ENCODE assay signal across 18 cellular contexts in the genomic region with DNA sequence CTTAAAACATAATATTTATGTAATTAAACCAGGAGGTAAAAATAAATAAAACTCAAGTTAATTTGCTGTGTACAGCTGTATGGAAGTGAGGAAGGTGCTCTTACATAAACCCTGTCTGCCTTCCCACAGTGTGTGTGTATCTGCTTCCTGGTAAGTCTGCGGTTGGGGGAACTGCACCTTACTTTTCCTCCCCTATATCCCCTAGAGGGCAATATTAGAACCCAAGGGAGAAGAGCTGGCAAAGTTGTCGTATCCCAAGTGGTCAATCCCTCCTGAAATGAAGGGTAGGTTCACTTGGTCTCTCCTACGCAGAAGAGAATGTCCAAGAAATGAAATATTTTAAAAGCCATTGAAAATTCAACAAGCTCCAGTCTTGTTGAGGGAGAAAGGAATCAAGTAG. TPM values are rescaled to one million over a fixed set of nuclear protein-coding genes. Genes with fewer than 3 reads are reported as not detected.
DNase-seq lines count a peak whose midpoint lies in the region; ATAC-seq and TF ChIP-seq lines count a peak whose summit lies in the region.
"Had no signal": no experiment of that assay in that cellular context is flagged by ENCODE, and none has a peak within 500 bp of the region (broad histone marks: within the 10 kb centered on the region; RNA-seq: fewer than 3 reads in every experiment).

No MANE protein-coding gene starts in this region.

- H2BK120ac ChIP-seq in H9 (ENCODE audit: low read depth, low read length, poor library complexity, severe bottlenecking) (no peak overlapping the region), trophoblast cell (ENCODE audit: insufficient read depth, low read length, poor library complexity) (peak overlapping the region; percentile 64)

- POLR2A ChIA-PET in WTC11 (lab: Charles Lee): no interaction called here

- no peak overlapping the region for H4K5ac ChIP-seq in H9 (ENCODE audit: insufficient read length, low read depth, low read length)

- TF ChIP-seq CTCF in H9 (conservative IDR thresholded peaks at IDR 0.05): peak; percentile 19; the same call in 2 of the 3 replicates
- no peak for TF ChIP-seq CTCF in WTC11 (IDR thresholded peaks at IDR 0.05)
- no peak for TF ChIP-seq CTCF in upper lobe of left lung (IDR thresholded peaks at IDR 0.05)

- H4K8ac ChIP-seq in H9 (replicated peaks; ENCODE audit: insufficient read length, low read depth, low read length): no peak overlapping the region
- no peak overlapping the region for H4K8ac ChIP-seq in trophoblast cell (ENCODE audit: low read depth, low read length)

- no CpG with 5 or more reads among the region's 3 CpGs for WGBS in H9 (ENCODE audit: extremely low coverage, insufficient read length, low lambda C conversion rate)
- no CpG with 5 or more reads among the region's 3 CpGs for WGBS in trophoblast cell (ENCODE audit: extremely low coverage, insufficient coverage, insufficient read length)
- 79 to 85% methylated on average over 3 of the region's 3 CpGs for whole genome bisulfite sequencing in upper lobe of left lung, 2 donors

- H3K36me3 ChIP-seq in trophoblast cell (ENCODE audit: control insufficient read depth in 1 of 2, insufficient read depth in 2 of 2, low read length in 2 of 2) (no peaks in the 10 kb centered on the region), upper lobe of left lung (peaks cover 0 to 4% (median 0%) of the 10 kb centered on the region in 4 donors)
- H3K36me3 ChIP-seq: BE2C had no signal

- H3K4me3 Mint-ChIP-seq in H9 (no peak overlapping the region), WTC11 (no peak overlapping the region)
- H3K4me3 Mint-ChIP-seq: CD8-positive, alpha-beta memory T cell had no signal

- CTCF ChIA-PET in WTC11 (lab: Charles Lee): no interaction called here

- H3K27ac Mint-ChIP-seq in H9 (no peak overlapping the region; a peak in 1 of 7 replicates), WTC11 (no peak overlapping the region)

- H2AFZ ChIP-seq in H9 (ENCODE audit: low read length) (no peak overlapping the region), trophoblast cell (ENCODE audit: insufficient read depth, low read length, poor library complexity) (no peak overlapping the region)

- no peak overlapping the region for H2BK15ac ChIP-seq in H9 (ENCODE audit: low read depth, low read length)

- no peaks in the 10 kb centered on the region for H3K23me2 ChIP-seq in H9 (ENCODE audit: insufficient read length, low read depth, low read length, poor library complexity, severe bottlenecking)

- H2BK20ac ChIP-seq in H9 (ENCODE audit: low read depth, low read length, poor library complexity, severe bottlenecking): no peak overlapping the region

- H3K4me1 Mint-ChIP-seq in H9 (peaks cover 0 to 4% of the 10 kb centered on the region in 2 experiments; a peak in 2 of 4 replicates), WTC11 (no peaks in the 10 kb centered on the region)

- H3K18ac ChIP-seq in H9 (ENCODE audit: insufficient read length, low read depth, low read length) (no peak overlapping the region), trophoblast cell (ENCODE audit: low read length) (no peak overlapping the region)

- H3K23ac ChIP-seq in H9 (ENCODE audit: insufficient read length, low read depth, low read length) (no peak overlapping the region), trophoblast cell (ENCODE audit: low read length) (no peak overlapping the region)

- no peak overlapping the region for H4K91ac ChIP-seq in H9 (ENCODE audit: insufficient read length, low read depth, low read length)
- H4K91ac ChIP-seq in trophoblast cell (ENCODE audit: low read depth, low read length): peak overlapping the region; percentile 63

- no peak overlapping the region for H2BK5ac ChIP-seq in H9 (ENCODE audit: insufficient read length, low read length)
- H2BK5ac ChIP-seq in trophoblast cell (ENCODE audit: low read depth, low read length, poor library complexity): peak overlapping the region; percentile 68

- H3K79me2 ChIP-seq in H9 (ENCODE audit: insufficient read depth, low read length): no peaks in the 10 kb centered on the region
- no peaks in the 10 kb centered on the region for H3K79me2 ChIP-seq in trophoblast cell (ENCODE audit: control insufficient read depth, insufficient read depth, low read length, poor library complexity)

- no peaks in the 10 kb centered on the region for H3K9me3 ChIP-seq in H9 (ENCODE audit: control insufficient read depth, low read depth, low read length)
- no peaks in the 10 kb centered on the region for H3K9me3 ChIP-seq in trophoblast cell (ENCODE audit: insufficient read depth, low read depth, low read length)
- H3K9me3 ChIP-seq in upper lobe of left lung: no peaks in the 10 kb centered on the region
- H3K9me3 ChIP-seq: BE2C had no signal

- H2BK12ac ChIP-seq in H9 (ENCODE audit: insufficient read length, low read depth, low read length) (no peak overlapping the region), trophoblast cell (ENCODE audit: low read length) (peak overlapping the region; percentile 24)

- no peak overlapping the region for H2AK5ac ChIP-seq in H9 (ENCODE audit: insufficient read length, low read length)
- no peak overlapping the region for H2AK5ac ChIP-seq in trophoblast cell (ENCODE audit: low read length)

- H3K27me3 ChIP-seq in H9 (ENCODE audit: insufficient read depth, low read length): no peaks in the 10 kb centered on the region; the same call in 1 of the 2 replicates
- no peaks in the 10 kb centered on the region for H3K27me3 ChIP-seq in trophoblast cell (ENCODE audit: insufficient read depth, low read length)
- no peaks in the 10 kb centered on the region for H3K27me3 ChIP-seq in upper lobe of left lung
- H3K27me3 ChIP-seq: BE2C had no signal

- TF ChIP-seq POLR2A in upper lobe of left lung (IDR thresholded peaks at IDR 0.05): no peak

- no peak overlapping the region for H3K56ac ChIP-seq in H9 (ENCODE audit: insufficient read length, low read depth, low read length)

- H4K12ac ChIP-seq in trophoblast cell (ENCODE audit: low read depth, low read length): no peak overlapping the region

- peaks cover 4% of the 10 kb centered on the region for H3K27me3 Mint-ChIP-seq in H9 (ENCODE audit: low read depth)
- H3K27me3 Mint-ChIP-seq in WTC11 (ENCODE audit: low read depth): peaks cover 2% of the 10 kb centered on the region
- H3K27me3 Mint-ChIP-seq: CD8-positive, alpha-beta memory T cell had no signal

- H3K9ac ChIP-seq in H9 (ENCODE audit: extremely low read depth, insufficient read length, low read length) (no peak overlapping the region), trophoblast cell (ENCODE audit: low read length) (no peak overlapping the region)

- H3K9me3 Mint-ChIP-seq in H9 (no peaks in the 10 kb centered on the region), WTC11 (peaks cover 8% of the 10 kb centered on the region; the same call in 1 of the 2 replicates)
- H3K9me3 Mint-ChIP-seq: CD8-positive, alpha-beta memory T cell had no signal

- ATAC-seq in WTC11: peak; percentile 78
- no peak for ATAC-seq in HG03196 (IDR thresholded peaks at IDR 0.05; ENCODE audit: unreplicated experiment)
- ATAC-seq in upper lobe of left lung (ENCODE audit: low FRiP score in 2 of 2): no peak
- no peak for ATAC-seq in GM18520 (IDR thresholded peaks at IDR 0.05; ENCODE audit: unreplicated experiment)

- H3K27ac ChIP-seq in H9 (ENCODE audit: insufficient read length, low read depth, low read length): no peak overlapping the region
- H3K27ac ChIP-seq in trophoblast cell (ENCODE audit: low read depth, low read length): no peak overlapping the region
- H3K27ac ChIP-seq in upper lobe of left lung: no peak overlapping the region
- H3K27ac ChIP-seq: 22Rv1 had no signal

- H3K4me2 ChIP-seq in H9 (ENCODE audit: insufficient read depth, insufficient read length, low read length): no peak overlapping the region
- no peak overlapping the region for H3K4me2 ChIP-seq in trophoblast cell (ENCODE audit: low read length)

- DNase-seq in DMS53 (lab: John Stamatoyannopoulos, UW): peak; percentile 33
- no peak for DNase-seq in DMS53 treated with DMSO at 0.1 percent for 48 hours (lab: John Stamatoyannopoulos, UW; ENCODE audit: unreplicated experiment)
- DNase-seq in H9: no peak
- DNase-seq in WTC11 (ENCODE audit: low spot score): no peak
- DNase-seq in trophoblast cell: no peak
- no peak for DNase-seq in upper lobe of left lung
- DNase-seq: BE2C; CD8-positive, alpha-beta memory T cell; NCI-H1092 treated with DMSO at 0.1 percent for 48 hours; NCI-H1694; NCI-H2107; NCI-H226; NK-92 treated with Interleukin-12 subunit alpha and Interleukin-12 subunit beta, amount 100 ng/mL, for 24 hours; OCI-M1; SHP77 treated with DMSO at 0.1 percent for 48 hours had no signal

- TF ChIP-seq EP300 in upper lobe of left lung (IDR thresholded peaks at IDR 0.05): no peak

- no peak overlapping the region for H3K14ac ChIP-seq in H9 (ENCODE audit: insufficient read depth, low read length)
- H3K14ac ChIP-seq in trophoblast cell (ENCODE audit: low read length): no peak overlapping the region

- H3K79me1 ChIP-seq in H9 (ENCODE audit: insufficient read depth, low read depth, low read length, poor library complexity, severe bottlenecking) (no peaks in the 10 kb centered on the region), trophoblast cell (ENCODE audit: low read length) (peaks cover 9% of the 10 kb centered on the region)

- H3K36me3 Mint-ChIP-seq in H9 (ENCODE audit: insufficient read depth in 1 of 3, low read depth in 3 of 3): no peaks in the 10 kb centered on the region
- H3K36me3 Mint-ChIP-seq in WTC11: no peaks in the 10 kb centered on the region

- H3K4ac ChIP-seq in H9 (ENCODE audit: low read depth, low read length) (no peak overlapping the region), trophoblast cell (ENCODE audit: low read depth, low read length) (no peak overlapping the region)

- H3K4me3 ChIP-seq in trophoblast cell (ENCODE audit: low read depth, low read length) (no peak overlapping the region), upper lobe of left lung (no peak overlapping the region)

- no peak overlapping the region for H3T11ph ChIP-seq in H9 (ENCODE audit: low read length)

- H3K4me1 ChIP-seq in H9 (ENCODE audit: insufficient read depth, low read length): no peaks in the 10 kb centered on the region
- peaks cover 4 to 14% of the 10 kb centered on the region in 2 experiments for H3K4me1 ChIP-seq in trophoblast cell (ENCODE audit: control insufficient read depth in 1 of 2, insufficient read depth in 2 of 2, low read length in 2 of 2)
- peaks cover 0 to 15% (median 13%) of the 10 kb centered on the region in 4 donors for H3K4me1 ChIP-seq in upper lobe of left lung
- H3K4me1 ChIP-seq: BE2C had no signal

- no peaks in the 10 kb centered on the region for H4K20me1 ChIP-seq in H9 (ENCODE audit: control insufficient read depth, insufficient read depth, insufficient read length)

TF ChIP-seq in WTC11, 78 proteins besides CTCF, POLR2A, EP300 and RAD21 (continues in another document):
- no peak for TF ChIP-seq ZNF232 (CRISPR knock-in tag; IDR thresholded peaks at IDR 0.05)
- no peak for TF ChIP-seq ZNF396 (CRISPR knock-in tag; IDR thresholded peaks at IDR 0.05; ENCODE audit: borderline replicate concordance)
- TF ChIP-seq FOXP1 (CRISPR knock-in tag; IDR thresholded peaks at IDR 0.05; ENCODE audit: borderline replicate concordance): no peak
- TF ChIP-seq ZNF263 (CRISPR knock-in tag; IDR thresholded peaks at IDR 0.05; ENCODE audit: low read depth): no peak

RNA-seq across cellular contexts. Expression of a gene that starts 17.8 kb away (rescaled TPM):
- total RNA-seq in H9 (2021): 11.0 and 12.8 TPM in 2 replicates
- total RNA-seq in WTC11 (2021): 21.1 to 28.2 TPM (median 27.8 TPM) in 3 replicates
- polyA plus RNA-seq in trophoblast cell (2013): 35.4 and 36.0 TPM in 2 replicates
- 100 to 1,000 TPM; 156 to 191 (median 167) TPM for total RNA-seq in upper lobe of left lung
